In genomic region chr4:67521506-67521905, GRCh38 we compare ENCODE assay signal across 18 cellular contexts. TPM values are rescaled to one million over a fixed set of nuclear protein-coding genes. Genes with fewer than 3 reads are reported as not detected.
A peak's percentile ranks its signal among the peaks of the same experiment; 100 is the strongest.
DNase-seq lines count a peak whose midpoint lies in the region; ATAC-seq and TF ChIP-seq lines count a peak whose summit lies in the region.
"Had no signal": no experiment of that assay in that cellular context is flagged by ENCODE, and none has a peak within 500 bp of the region (broad histone marks: within the 10 kb centered on the region; RNA-seq: fewer than 3 reads in every experiment).

No MANE protein-coding gene starts in this region.

- TF ChIP-seq CTCF in dorsolateral prefrontal cortex (IDR thresholded peaks at IDR 0.05 in 54 of 56, conservative IDR thresholded peaks at IDR 0.05 in 2 of 56; ENCODE audit: low read depth in 1 of 56, partially characterized antibody in 56 of 56), result no peak

- H3K4me3 Mint-ChIP-seq in activated T-helper 2 cell treated with anti-CD3 and anti-CD28 coated beads, Interferon-gamma antibody, Interleukin-2, Interleukin-4, amounts not matched to agents 10 μg/mL and 5 μg/mL and 100 μg/mL, durations not matched to agents 14 hours and 24 hours and 36 hours (ENCODE audit: low read depth), result no peak overlapping the region
- H3K4me3 Mint-ChIP-seq: naive B cell had no signal

- peaks cover 80% of the 10 kb centered on the region for H3K36me3 Mint-ChIP-seq in activated T-helper 2 cell treated with anti-CD3 and anti-CD28 coated beads, Interferon-gamma antibody, Interleukin-2, Interleukin-4, amounts not matched to agents 10 μg/mL and 5 μg/mL and 100 μg/mL, durations not matched to agents 14 hours and 24 hours and 36 hours (ENCODE audit: low read depth)

- H3K9me3 Mint-ChIP-seq in activated T-helper 2 cell treated with anti-CD3 and anti-CD28 coated beads, Interferon-gamma antibody, Interleukin-2, Interleukin-4, amounts not matched to agents 10 μg/mL and 5 μg/mL and 100 μg/mL, durations not matched to agents 14 hours and 24 hours and 36 hours, result peaks cover 34% of the 10 kb centered on the region

- peak overlapping the region; percentile 96 for H3K27ac Mint-ChIP-seq in activated T-helper 2 cell treated with anti-CD3 and anti-CD28 coated beads, Interferon-gamma antibody, Interleukin-2, Interleukin-4, amounts not matched to agents 10 μg/mL and 5 μg/mL and 100 μg/mL, durations not matched to agents 14 hours and 24 hours and 36 hours

- peak overlapping the region in 7 of 59 donors; percentile 0 to 56 (median 36) for H3K27ac ChIP-seq in dorsolateral prefrontal cortex
- H3K27ac ChIP-seq: testis had no signal

- H3K4me1 Mint-ChIP-seq in activated T-helper 2 cell treated with anti-CD3 and anti-CD28 coated beads, Interferon-gamma antibody, Interleukin-2, Interleukin-4, amounts not matched to agents 10 μg/mL and 5 μg/mL and 100 μg/mL, durations not matched to agents 14 hours and 24 hours and 36 hours (ENCODE audit: low read depth), result peaks cover 52% of the 10 kb centered on the region

- no peaks in the 10 kb centered on the region for H3K27me3 ChIP-seq in dorsolateral prefrontal cortex
- H3K27me3 ChIP-seq: testis had no signal

- DNase-seq in activated T-helper 2 cell treated with anti-CD3 and anti-CD28 coated beads, Interferon-gamma antibody, Interleukin-2, Interleukin-4, amounts not matched to agents 10 μg/mL and 5 μg/mL and 100 μg/mL, durations not matched to agents 14 hours and 24 hours and 36 hours (ENCODE audit: low spot score), result no peak
- DNase-seq in cardiac septum (ENCODE audit: low spot score) (no peak), T-helper 9 cell (no peak), dorsolateral prefrontal cortex (no peak), NCI-H1436 (lab: John Stamatoyannopoulos, UW) (no peak)
- DNase-seq: caudate nucleus, head of caudate nucleus, naive B cell, NCI-H1105 treated with DMSO at 0.1 percent for 48 hours, right cardiac atrium, testis had no signal

- no peaks in the 10 kb centered on the region for H3K27me3 Mint-ChIP-seq in activated T-helper 2 cell treated with anti-CD3 and anti-CD28 coated beads, Interferon-gamma antibody, Interleukin-2, Interleukin-4, amounts not matched to agents 10 μg/mL and 5 μg/mL and 100 μg/mL, durations not matched to agents 14 hours and 24 hours and 36 hours (ENCODE audit: low read depth)
- H3K27me3 Mint-ChIP-seq: naive B cell had no signal

- intact Hi-C loops in activated T-helper 2 cell treated with anti-CD3 and anti-CD28 coated beads, Interferon-gamma antibody, Interleukin-2, Interleukin-4, amounts not matched to agents 10 μg/mL and 5 μg/mL and 100 μg/mL, durations not matched to agents 14 hours and 24 hours and 36 hours (cut with micrococcal nuclease), result loop anchor here (1.0 kb wide), 2 partner anchors 60 to 728 kb away; no protein-coding TSS in a partner anchor
- intact Hi-C loops in cardiac septum (cut with DNase I) (no loop called here), dorsolateral prefrontal cortex (cut with DNase I) (no loop called here)

- no peak overlapping the region for H3K4me3 ChIP-seq in dorsolateral prefrontal cortex
- H3K4me3 ChIP-seq: testis had no signal

- ATAC-seq in GM18868 (IDR thresholded peaks at IDR 0.05; ENCODE audit: unreplicated experiment) (peak; percentile 70), GM21381 (IDR thresholded peaks at IDR 0.05; ENCODE audit: unreplicated experiment) (peak; percentile 68), HG03108 (IDR thresholded peaks at IDR 0.05; ENCODE audit: unreplicated experiment) (peak; percentile 61)
- ATAC-seq: HCT116, right cardiac atrium had no signal

RNA-seq across cellular contexts. Expression of gene CENPC, which starts 23.8 kb away (rescaled TPM):
- 31.6 and 32.0 TPM in 2 replicates for total RNA-seq in activated T-helper 2 cell treated with anti-CD3 and anti-CD28 coated beads, Interferon-gamma antibody, Interleukin-2, Interleukin-4, amounts not matched to agents 10 μg/mL and 5 μg/mL and 100 μg/mL, durations not matched to agents 14 hours and 24 hours and 36 hours
- total RNA-seq in cardiac septum, result 9.3 TPM
- total RNA-seq in dorsolateral prefrontal cortex, result 10 to 100 TPM; 30.9 to 68.9 (median 46.0) TPM

RNA-seq across cellular contexts. Expression of gene STAP1, which starts 37.0 kb away (rescaled TPM):
- 18.8 and 18.9 TPM in 2 replicates for total RNA-seq in activated T-helper 2 cell treated with anti-CD3 and anti-CD28 coated beads, Interferon-gamma antibody, Interleukin-2, Interleukin-4, amounts not matched to agents 10 μg/mL and 5 μg/mL and 100 μg/mL, durations not matched to agents 14 hours and 24 hours and 36 hours
- total RNA-seq in cardiac septum (not detected), dorsolateral prefrontal cortex (not detected)
- total RNA-seq: endothelial cell of umbilical vein, G401, NCI-H460, right cardiac atrium had no signal

Comparison
In these comparisons a context has a peak if more than half of its experiments do, and no peak if none do; other contexts are left out.
1. RNA of gene STAP1, which starts 37.0 kb away (total RNA-seq): 18.8 to 18.9 TPM in activated T-helper 2 cell treated with anti-CD3 and anti-CD28 coated beads, Interferon-gamma antibody, Interleukin-2, Interleukin-4, amounts not matched to agents 10 μg/mL and 5 μg/mL and 100 μg/mL, durations not matched to agents 14 hours and 24 hours and 36 hours; not detected in cardiac septum (single experiment) and not detected in dorsolateral prefrontal cortex; every median in the first group is over 10 times any median in the second.
2. Peak in every context shown above with its lines, with median percentiles within 50 percentile points of each other: ATAC-seq.